ENCODE assay signal across 8 cellular contexts in genomic region chr1:1614954-1615255, GRCh38. TPM values are rescaled to one million over a fixed set of nuclear protein-coding genes. Genes with fewer than 3 reads are reported as not detected.
DNase-seq lines count a peak whose midpoint lies in the region; ATAC-seq and TF ChIP-seq lines count a peak whose summit lies in the region.

No MANE protein-coding gene starts in this region.

- H3K4me1 ChIP-seq in SK-N-SH (ENCODE audit: control insufficient read depth in 1 of 2, insufficient read depth in 2 of 2, low read depth in 1 of 2, low read length in 1 of 2) = peaks cover 0 to 18% of the 10 kb centered on the region in 2 experiments; a peak in 1 of 4 replicates
- peaks cover 15 to 41% (median 34%) of the 10 kb centered on the region in 5 donors for H3K4me1 ChIP-seq in subcutaneous abdominal adipose tissue (ENCODE audit: control insufficient read depth in 5 of 5, insufficient read depth in 5 of 5, low read length in 5 of 5)

- H3K36me3 Mint-ChIP-seq in activated naive CD8-positive, alpha-beta T cell treated with anti-CD3 and anti-CD28 coated beads, Interleukin-2, amount 50 U/mL, for 24 hours (ENCODE audit: low read depth) = peaks cover 9% of the 10 kb centered on the region

- CTCF ChIA-PET in SK-N-SH (lab: Yijun Ruan, JAX) = interaction anchor here (1.0 to 1.4 kb wide), 3 partner anchors 10 to 294 kb away, joined by 3 to 5 read pairs (median 3); no protein-coding TSS in a partner anchor

- H3K4me1 Mint-ChIP-seq in activated naive CD8-positive, alpha-beta T cell treated with anti-CD3 and anti-CD28 coated beads, Interleukin-2, amount 50 U/mL, for 24 hours = peaks cover 24% of the 10 kb centered on the region

- H3F3A ChIP-seq in SK-N-SH (replicated peaks; ENCODE audit: insufficient read depth) = no peaks in the 10 kb centered on the region

- no peak for TF ChIP-seq EP300 in SK-N-SH (IDR thresholded peaks at IDR 0.05; ENCODE audit: borderline replicate concordance in 1 of 2, low read depth in 1 of 2, low read length in 1 of 2)

- peak overlapping the region; percentile 100; the same call in 1 of the 2 replicates for H3K9ac ChIP-seq in SK-N-SH
- H3K9ac ChIP-seq in subcutaneous abdominal adipose tissue (ENCODE audit: low read length in 5 of 5) = peak overlapping the region in 4 of 5 donors; percentile 46 to 94 (median 87)

- TF ChIP-seq CTCF in SK-N-SH (IDR thresholded peaks at IDR 0.05) (no peak), kidney epithelial cell (IDR thresholded peaks at IDR 0.05; ENCODE audit: insufficient read depth, low read length, poor library complexity, severe bottlenecking) (no peak)

- peak overlapping the region; percentile 86 to 88 for H3K4me3 ChIP-seq in SK-N-SH (ENCODE audit: low read depth in 2 of 2, low read length in 1 of 2)
- H3K4me3 ChIP-seq in kidney epithelial cell (ENCODE audit: low read depth, low read length) = peak overlapping the region; percentile 95
- peak overlapping the region; percentile 65 to 97 (median 92) for H3K4me3 ChIP-seq in subcutaneous abdominal adipose tissue (ENCODE audit: low read depth in 1 of 5, low read length in 5 of 5)

- DNase-seq in SK-N-SH = no peak
- no peak for DNase-seq in activated naive CD8-positive, alpha-beta T cell treated with anti-CD3 and anti-CD28 coated beads, Interleukin-2, amount 50 U/mL, for 24 hours
- DNase-seq in kidney epithelial cell (ENCODE audit: low read depth) = no peak

- H3K9me2 ChIP-seq in SK-N-SH = no peaks in the 10 kb centered on the region

- peaks cover 10% of the 10 kb centered on the region for H4K20me1 ChIP-seq in SK-N-SH (ENCODE audit: insufficient read depth)

- H3K27ac ChIP-seq in SK-N-SH (ENCODE audit: low read depth in 2 of 2, low read length in 1 of 2) = peak overlapping the region in 1 of 2 experiments; percentile 99; a peak in 1 of 4 replicates
- H3K27ac ChIP-seq in subcutaneous abdominal adipose tissue (ENCODE audit: low read depth, low read length) = peak overlapping the region; percentile 95

- peak overlapping the region; percentile 92 for H3K4me2 ChIP-seq in SK-N-SH

- ATAC-seq in SK-N-SH treated with all-trans-retinoic acid at 6 μM for 48 hours = no peak; the same call in 2 of the 3 replicates
- no peak for ATAC-seq in activated naive CD8-positive, alpha-beta T cell treated with anti-CD3 and anti-CD28 coated beads, Interleukin-2, amount 50 U/mL, for 24 hours
- no peak for ATAC-seq in HG02763 (IDR thresholded peaks at IDR 0.05; ENCODE audit: unreplicated experiment)
- ATAC-seq in HG02973 (IDR thresholded peaks at IDR 0.05; ENCODE audit: unreplicated experiment) = no peak
- no peak for ATAC-seq in HG02870 (IDR thresholded peaks at IDR 0.05; ENCODE audit: unreplicated experiment)

- H3K9me3 Mint-ChIP-seq in activated naive CD8-positive, alpha-beta T cell treated with anti-CD3 and anti-CD28 coated beads, Interleukin-2, amount 50 U/mL, for 24 hours = no peaks in the 10 kb centered on the region

- POLR2A ChIA-PET in SK-N-SH (lab: Yijun Ruan, JAX) = interaction anchor here (1.5 to 2.0 kb wide), 3 partner anchors 9 to 59 kb away, joined by 3 to 4 read pairs (median 4); no protein-coding TSS in a partner anchor

- H3K27me3 ChIP-seq in SK-N-SH (ENCODE audit: insufficient read depth) = no peaks in the 10 kb centered on the region
- H3K27me3 ChIP-seq in kidney epithelial cell (ENCODE audit: control insufficient read depth, insufficient read depth, low read length) = no peaks in the 10 kb centered on the region
- no peaks in the 10 kb centered on the region for H3K27me3 ChIP-seq in subcutaneous abdominal adipose tissue (ENCODE audit: control insufficient read depth in 5 of 5, insufficient read depth in 4 of 5, low read length in 5 of 5)

- TF ChIP-seq RAD21 in SK-N-SH (IDR thresholded peaks at IDR 0.05; ENCODE audit: low read length) = no peak

- peak overlapping the region; percentile 93 for H3K27ac Mint-ChIP-seq in activated naive CD8-positive, alpha-beta T cell treated with anti-CD3 and anti-CD28 coated beads, Interleukin-2, amount 50 U/mL, for 24 hours

- 2% methylated on average over 17 of the region's 23 CpGs for WGBS in SK-N-SH (ENCODE audit: low lambda C conversion rate)

- peak overlapping the region; percentile 93 for H3K4me3 Mint-ChIP-seq in activated naive CD8-positive, alpha-beta T cell treated with anti-CD3 and anti-CD28 coated beads, Interleukin-2, amount 50 U/mL, for 24 hours

- H3K9me3 ChIP-seq in SK-N-SH = no peaks in the 10 kb centered on the region
- H3K9me3 ChIP-seq in subcutaneous abdominal adipose tissue (ENCODE audit: control insufficient read depth in 5 of 5, low read length in 5 of 5) = no peaks in the 10 kb centered on the region

- H3K27me3 Mint-ChIP-seq in activated naive CD8-positive, alpha-beta T cell treated with anti-CD3 and anti-CD28 coated beads, Interleukin-2, amount 50 U/mL, for 24 hours = no peaks in the 10 kb centered on the region

- H3K36me3 ChIP-seq in SK-N-SH (replicated peaks in 1 of 2; ENCODE audit: control insufficient read depth in 1 of 2, insufficient read depth in 2 of 2, low read length in 1 of 2) (peaks cover 3 to 7% of the 10 kb centered on the region in 2 experiments), kidney epithelial cell (ENCODE audit: control insufficient read depth, insufficient read depth, low read length) (no peaks in the 10 kb centered on the region), subcutaneous abdominal adipose tissue (ENCODE audit: control insufficient read depth in 5 of 5, insufficient read depth in 5 of 5, low read length in 5 of 5) (peaks cover 0 to 16% (median 11%) of the 10 kb centered on the region in 5 donors)

- peaks cover 43% of the 10 kb centered on the region for H3K79me2 ChIP-seq in SK-N-SH (ENCODE audit: insufficient read depth)

- H2AFZ ChIP-seq in SK-N-SH (ENCODE audit: low read depth) = no peak overlapping the region

TF ChIP-seq in SK-N-SH, 30 proteins besides CTCF, POLR2A, EP300 and RAD21 (continues in another document):
- TF ChIP-seq ELF1 (IDR thresholded peaks at IDR 0.05) (no peak), IRF3 (IDR thresholded peaks at IDR 0.05; ENCODE audit: low read depth, low read length) (no peak), RCOR1 (IDR thresholded peaks at IDR 0.05; ENCODE audit: low read length) (no peak), USF2 (IDR thresholded peaks at IDR 0.05; ENCODE audit: borderline replicate concordance, low read depth, low read length) (no peak)

TF ChIP-seq in SK-N-SH treated with all-trans-retinoic acid at 6 μM for 48 hours, 23 proteins besides CTCF, POLR2A, EP300 and RAD21:
- TF ChIP-seq CSDC2 (CRISPR knock-in tag; IDR thresholded peaks at IDR 0.05) (no peak), RARB (CRISPR knock-in tag; IDR thresholded peaks at IDR 0.05) (no peak), PPARA (CRISPR knock-in tag; IDR thresholded peaks at IDR 0.05; ENCODE audit: borderline replicate concordance) (no peak), TOX (CRISPR knock-in tag; IDR thresholded peaks at IDR 0.05; ENCODE audit: borderline replicate concordance) (no peak), POU6F1 (CRISPR knock-in tag; IDR thresholded peaks at IDR 0.05; ENCODE audit: borderline replicate concordance, low read depth) (no peak)

RNA-seq across cellular contexts. Expression of gene MIB2, which starts 0.4 kb away (rescaled TPM):
- 40.4 and 45.4 TPM in 2 replicates for polyA plus RNA-seq in SK-N-SH (2012; rRNA removed)
- 9.2 and 14.6 TPM in 2 replicates for polyA plus RNA-seq in SK-N-SH (2012; cell fraction: cytosol; rRNA removed)
- polyA plus RNA-seq in SK-N-SH (2012; cell fraction: nucleus; rRNA removed) = 262 and 389 TPM in 2 replicates
- total RNA-seq in kidney epithelial cell = 55.5 and 56.8 TPM in 2 replicates

RNA-seq across cellular contexts. Expression of gene FNDC10, which starts 15.0 kb away (rescaled TPM):
- polyA plus RNA-seq in SK-N-SH (2012; rRNA removed) = 4.8 and 6.7 TPM in 2 replicates
- 2.4 and 5.1 TPM in 2 replicates for polyA plus RNA-seq in SK-N-SH (2012; cell fraction: cytosol; rRNA removed)
- polyA plus RNA-seq in SK-N-SH (2012; cell fraction: nucleus; rRNA removed) = 2.7 and 3.8 TPM in 2 replicates
- 8.0 and 9.2 TPM in 2 replicates for total RNA-seq in kidney epithelial cell

RNA-seq across cellular contexts. Expression of gene MMP23B, which starts 17.1 kb away (rescaled TPM):
- 0.96 and 1.2 TPM in 2 replicates for polyA plus RNA-seq in SK-N-SH (2012; rRNA removed)
- polyA plus RNA-seq in SK-N-SH (2012; cell fraction: cytosol; rRNA removed) = 0.10 and 0.15 TPM in 2 replicates
- polyA plus RNA-seq in SK-N-SH (2012; cell fraction: nucleus; rRNA removed) = 9.6 and 17.1 TPM in 2 replicates
- total RNA-seq in kidney epithelial cell = 4.9 and 6.5 TPM in 2 replicates

RNA-seq across cellular contexts. Expression of gene SSU72, which starts 40.2 kb away (rescaled TPM):
- polyA plus RNA-seq in SK-N-SH (2012; rRNA removed) = 73.6 and 104 TPM in 2 replicates
- 90.3 and 97.8 TPM in 2 replicates for polyA plus RNA-seq in SK-N-SH (2012; cell fraction: cytosol; rRNA removed)
- 72.0 and 84.8 TPM in 2 replicates for polyA plus RNA-seq in SK-N-SH (2012; cell fraction: nucleus; rRNA removed)
- total RNA-seq in kidney epithelial cell = 69.0 and 87.3 TPM in 2 replicates

RNA-seq across cellular contexts. Expression of gene CDK11B, which starts 43.9 kb away (rescaled TPM):
- 11.3 and 15.0 TPM in 2 replicates for polyA plus RNA-seq in SK-N-SH (2012; rRNA removed)
- polyA plus RNA-seq in SK-N-SH (2012; cell fraction: cytosol; rRNA removed) = 13.7 and 15.0 TPM in 2 replicates
- polyA plus RNA-seq in SK-N-SH (2012; cell fraction: nucleus; rRNA removed) = 31.3 and 32.9 TPM in 2 replicates
- total RNA-seq in kidney epithelial cell = 23.3 and 27.0 TPM in 2 replicates
